ENCODE assay signal across 15 cellular contexts in the genomic region with DNA sequence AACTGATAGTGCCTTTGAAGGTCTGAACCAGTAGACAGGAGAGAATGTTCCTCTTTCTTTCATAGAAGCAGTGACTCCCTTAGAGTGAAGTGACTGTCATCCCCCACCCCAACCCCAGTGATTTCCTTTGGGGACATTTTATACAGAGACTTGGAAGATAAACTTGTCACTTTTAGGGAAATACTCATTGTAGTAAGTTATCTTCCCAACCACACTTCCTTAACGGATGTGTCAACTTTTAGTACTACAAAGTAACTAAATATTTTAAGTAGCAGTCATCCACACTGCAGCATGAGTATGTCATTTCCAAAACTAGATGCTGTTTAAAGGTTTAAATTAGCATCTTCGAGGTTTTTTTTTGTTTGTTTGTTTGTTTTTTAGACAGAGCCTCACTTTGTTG. TPM values are rescaled to one million over a fixed set of nuclear protein-coding genes. Genes with fewer than 3 reads are reported as not detected.
A peak's percentile ranks its signal among the peaks of the same experiment; 100 is the strongest.
DNase-seq lines count a peak whose midpoint lies in the region; FAIRE-seq and TF ChIP-seq lines count a peak whose summit lies in the region.
"Had no signal": no experiment of that assay in that cellular context is flagged by ENCODE, and none has a peak within 500 bp of the region (broad histone marks: within the 10 kb centered on the region; RNA-seq: fewer than 3 reads in every experiment).

No MANE protein-coding gene starts in this region.

- no peak for TF ChIP-seq CTCF in NB4 (IDR thresholded peaks at IDR 0.05; ENCODE audit: low read depth, low read length)
- TF ChIP-seq CTCF in astrocyte (IDR thresholded peaks at IDR 0.05; ENCODE audit: insufficient read depth, low read depth, low read length), result no peak
- TF ChIP-seq CTCF in GM13976 (IDR thresholded peaks at IDR 0.05; ENCODE audit: borderline replicate concordance, control extremely low read depth, extremely low read depth, insufficient read depth, missing control alignments), result no peak

- no peak overlapping the region for H3K4me2 ChIP-seq in astrocyte (ENCODE audit: low read length)

- no peaks in the 10 kb centered on the region for H4K20me1 ChIP-seq in astrocyte (ENCODE audit: insufficient read depth, low read length)

- intact Hi-C loops in activated naive CD4-positive, alpha-beta T cell treated with anti-CD3 and anti-CD28 coated beads for 36 hours (cut with micrococcal nuclease), result no loop called here

- no peaks in the 10 kb centered on the region for H3K27me3 Mint-ChIP-seq in activated naive CD4-positive, alpha-beta T cell treated with anti-CD3 and anti-CD28 coated beads for 36 hours (ENCODE audit: low read depth)
- H3K27me3 Mint-ChIP-seq in astrocyte (ENCODE audit: low read depth, unreplicated experiment), result no peaks in the 10 kb centered on the region
- H3K27me3 Mint-ChIP-seq: T-cell had no signal

- no peaks in the 10 kb centered on the region for H3K79me2 ChIP-seq in astrocyte (ENCODE audit: insufficient read depth, low read length)

- no peaks in the 10 kb centered on the region for H3K27me3 ChIP-seq in astrocyte (ENCODE audit: insufficient read depth, low read length)
- H3K27me3 ChIP-seq: vagina had no signal

- H3K36me3 Mint-ChIP-seq in activated naive CD4-positive, alpha-beta T cell treated with anti-CD3 and anti-CD28 coated beads for 36 hours (ENCODE audit: low read depth), result peaks cover 21% of the 10 kb centered on the region
- no peaks in the 10 kb centered on the region for H3K36me3 Mint-ChIP-seq in astrocyte (ENCODE audit: low read depth, unreplicated experiment)

- TF ChIP-seq POLR2A in NB4 (IDR thresholded peaks at IDR 0.05; ENCODE audit: extremely low read depth, insufficient read length), result no peak

- H3K27ac Mint-ChIP-seq in activated naive CD4-positive, alpha-beta T cell treated with anti-CD3 and anti-CD28 coated beads for 36 hours, result peak overlapping the region; percentile 78
- H3K27ac Mint-ChIP-seq in astrocyte (ENCODE audit: unreplicated experiment), result no peak overlapping the region

- no peaks in the 10 kb centered on the region for H3K36me3 ChIP-seq in astrocyte (ENCODE audit: insufficient read depth, low read length)
- H3K36me3 ChIP-seq: vagina had no signal

- CTCF ChIA-PET in activated naive CD4-positive, alpha-beta T cell treated with anti-CD3 and anti-CD28 coated beads for 36 hours (lab: Charles Lee), result no interaction called here

- H3K4me3 Mint-ChIP-seq in activated naive CD4-positive, alpha-beta T cell treated with anti-CD3 and anti-CD28 coated beads for 36 hours, result no peak overlapping the region
- no peak overlapping the region for H3K4me3 Mint-ChIP-seq in astrocyte (ENCODE audit: unreplicated experiment)
- H3K4me3 Mint-ChIP-seq: T-cell had no signal

- H3K4me1 Mint-ChIP-seq in activated naive CD4-positive, alpha-beta T cell treated with anti-CD3 and anti-CD28 coated beads for 36 hours (ENCODE audit: low read depth), result peaks cover 84% of the 10 kb centered on the region
- no peaks in the 10 kb centered on the region for H3K4me1 Mint-ChIP-seq in astrocyte (ENCODE audit: low read depth, unreplicated experiment)

- peak overlapping the region; percentile 31 for H2AFZ ChIP-seq in astrocyte (ENCODE audit: low read depth, low read length)

- H3K9me3 ChIP-seq in astrocyte (ENCODE audit: insufficient read depth, low read depth, low read length), result no peaks in the 10 kb centered on the region
- H3K9me3 ChIP-seq: vagina had no signal

- no peaks in the 10 kb centered on the region for H3K9me3 Mint-ChIP-seq in activated naive CD4-positive, alpha-beta T cell treated with anti-CD3 and anti-CD28 coated beads for 36 hours
- no peaks in the 10 kb centered on the region for H3K9me3 Mint-ChIP-seq in astrocyte (ENCODE audit: unreplicated experiment)
- H3K9me3 Mint-ChIP-seq: T-cell had no signal

- no peak overlapping the region for H3K9ac ChIP-seq in astrocyte (ENCODE audit: low read length)

- in situ Hi-C loops in GM13976 (cut with MboI; ENCODE audit: low sequenced_read_pairs, unreplicated experiment), result no loop called here

- no peak for FAIRE-seq in astrocyte (lab: Jason Lieb, UNC)
- FAIRE-seq: islet of Langerhans had no signal

- H3K4me3 ChIP-seq in NB4 (ENCODE audit: low read depth, low read length) (no peak overlapping the region), astrocyte (ENCODE audit: insufficient read depth, low read depth, low read length) (no peak overlapping the region)
- H3K4me3 ChIP-seq: vagina had no signal

- peak; percentile 45 for DNase-seq in activated naive CD4-positive, alpha-beta T cell treated with anti-CD3 and anti-CD28 coated beads for 36 hours
- DNase-seq in activated naive CD4-positive, alpha-beta T cell treated with anti-CD3 and anti-CD28 coated beads, Interleukin-2, amount 50 U/mL, for 16 hours, result no peak
- peak; percentile 23 for DNase-seq in NB4 (ENCODE audit: low read depth)
- DNase-seq in astrocyte (ENCODE audit: low read depth), result peak; percentile 39
- peak; percentile 44 for DNase-seq in pulmonary artery endothelial cell (ENCODE audit: low read depth, low spot score)
- DNase-seq in globus pallidus (ENCODE audit: low spot score), result no peak
- no peak for DNase-seq in GM13976 (ENCODE audit: low spot score)
- no peak for DNase-seq in effector CD4-positive, alpha-beta T cell
- DNase-seq: cortex of kidney; DMS79; MM.1S; stimulated activated CD4-positive, alpha-beta T cell treated with anti-CD3 and anti-CD28 coated beads, Interleukin-2, amount 100 ng/mL, for 24 hours; T-cell had no signal

- H3K4me1 ChIP-seq in astrocyte (ENCODE audit: insufficient read depth, low read length), result no peaks in the 10 kb centered on the region
- H3K4me1 ChIP-seq: vagina had no signal

- H3K27ac ChIP-seq in astrocyte (ENCODE audit: low read depth, low read length), result no peak overlapping the region
- H3K27ac ChIP-seq: vagina had no signal

RNA-seq across cellular contexts. Expression of gene LRRC8B, which starts 13.7 kb away (rescaled TPM):
- 10 to 100 TPM; 18.0 to 20.4 TPM for total RNA-seq in activated naive CD4-positive, alpha-beta T cell treated with anti-CD3 and anti-CD28 coated beads for 36 hours
- total RNA-seq in astrocyte, result 6.3 and 6.4 TPM in 2 replicates
- total RNA-seq in pulmonary artery endothelial cell, result 8.8 and 16.1 TPM in 2 replicates

Comparison
In these comparisons a context has a peak if more than half of its experiments do, and no peak if none do; other contexts are left out.
1. DNase-seq: peak in activated naive CD4-positive, alpha-beta T cell treated with anti-CD3 and anti-CD28 coated beads for 36 hours (single experiment), NB4 (single experiment), astrocyte (single experiment) and pulmonary artery endothelial cell (single experiment); none in activated naive CD4-positive, alpha-beta T cell treated with anti-CD3 and anti-CD28 coated beads, Interleukin-2, amount 50 U/mL, for 16 hours (single experiment), globus pallidus (single experiment), GM13976 (single experiment) and effector CD4-positive, alpha-beta T cell (single experiment).